Comparison of ENCODE assay signal across 8 cellular contexts in the genomic region with DNA sequence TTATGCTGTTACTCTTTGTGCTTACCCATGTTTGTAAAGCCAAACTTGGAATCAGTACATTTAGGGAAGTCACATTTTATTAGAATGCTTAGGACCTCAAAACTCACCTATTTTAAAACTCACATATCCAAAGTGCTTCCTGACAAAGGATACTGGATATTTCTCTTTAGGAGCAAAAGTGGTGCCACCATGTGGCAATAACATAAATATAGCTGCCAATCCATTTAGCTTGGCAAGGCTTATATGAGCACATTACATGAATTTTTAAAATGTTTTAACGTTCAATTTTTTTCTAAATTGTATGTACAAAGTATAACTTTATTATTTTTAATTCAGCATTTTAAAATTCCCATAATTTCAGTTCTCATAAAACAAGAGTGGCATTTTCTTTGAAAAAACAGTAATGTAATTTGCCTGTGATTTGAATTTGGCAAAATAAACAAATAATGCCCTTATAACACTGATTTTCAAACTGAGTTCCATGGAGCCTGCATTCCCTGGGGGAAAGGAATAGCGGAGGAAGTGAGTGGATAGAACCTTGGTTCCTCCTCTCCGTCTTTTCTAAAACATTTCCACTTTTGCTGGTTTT.
DNase-seq lines count a peak whose midpoint lies in the region; ATAC-seq and TF ChIP-seq lines count a peak whose summit lies in the region.

No MANE protein-coding gene starts in this region.

- H3K9ac ChIP-seq in mesenchymal stem cell (ENCODE audit: low read length): peak overlapping the region; percentile 40

- H2AK5ac ChIP-seq in mesenchymal stem cell (ENCODE audit: low read length, severe bottlenecking): no peak overlapping the region

- H2AFZ ChIP-seq in mesenchymal stem cell (ENCODE audit: low read depth, low read length): no peak overlapping the region

- no peaks in the 10 kb centered on the region for H3K27me3 Mint-ChIP-seq in brain
- H3K27me3 Mint-ChIP-seq in effector memory CD8-positive, alpha-beta T cell: no peaks in the 10 kb centered on the region

- H3K4me3 ChIP-seq in mesenchymal stem cell (ENCODE audit: insufficient read depth in 1 of 2, low read depth in 1 of 2, low read length in 2 of 2) (no peak overlapping the region), aorta (ENCODE audit: low read length in 2 of 2) (peak overlapping the region in 1 of 2 donors; percentile 90)

- H2BK15ac ChIP-seq in mesenchymal stem cell (ENCODE audit: low read depth, poor library complexity, severe bottlenecking): no peak overlapping the region

- no peak overlapping the region for H2BK120ac ChIP-seq in mesenchymal stem cell (ENCODE audit: low read depth, low read length)

- ATAC-seq in aorta (ENCODE audit: low FRiP score): no peak
- ATAC-seq in GM19324 (IDR thresholded peaks at IDR 0.05; ENCODE audit: low FRiP score, unreplicated experiment): no peak
- no peak for ATAC-seq in GM21619 (IDR thresholded peaks at IDR 0.05; ENCODE audit: unreplicated experiment)
- no peak for ATAC-seq in effector memory CD8-positive, alpha-beta T cell (replicated peaks)

- peak overlapping the region in 1 of 5 experiments; percentile 19 for H3K4me3 Mint-ChIP-seq in brain
- no peak overlapping the region for H3K4me3 Mint-ChIP-seq in effector memory CD8-positive, alpha-beta T cell

- H3K4ac ChIP-seq in mesenchymal stem cell (ENCODE audit: low read depth in 1 of 2, low read length in 2 of 2): no peak overlapping the region

- H3K36me3 ChIP-seq in mesenchymal stem cell (ENCODE audit: control insufficient read depth in 1 of 2, insufficient read depth in 2 of 2, low read depth in 1 of 2, low read length in 2 of 2) (peaks cover 0 to 17% of the 10 kb centered on the region in 2 experiments), aorta (ENCODE audit: control insufficient read depth in 1 of 2, insufficient read depth in 2 of 2, low read length in 1 of 2) (no peaks in the 10 kb centered on the region)

- H3K36me3 Mint-ChIP-seq in brain: peaks cover 5% of the 10 kb centered on the region
- no peaks in the 10 kb centered on the region for H3K36me3 Mint-ChIP-seq in effector memory CD8-positive, alpha-beta T cell (ENCODE audit: insufficient read depth)

- H3K4me2 ChIP-seq in mesenchymal stem cell (ENCODE audit: low read length, poor library complexity, severe bottlenecking): no peak overlapping the region

- H3K18ac ChIP-seq in mesenchymal stem cell (ENCODE audit: low read depth in 1 of 2, low read length in 2 of 2): no peak overlapping the region

- H3K4me1 ChIP-seq in mesenchymal stem cell (ENCODE audit: control insufficient read depth, insufficient read depth, low read depth, low read length) (peaks cover 4% of the 10 kb centered on the region), aorta (ENCODE audit: control insufficient read depth in 1 of 2, insufficient read depth in 2 of 2, low read length in 2 of 2) (peaks cover 0 to 5% of the 10 kb centered on the region in 2 donors)

- H3K14ac ChIP-seq in mesenchymal stem cell (ENCODE audit: low read length in 2 of 2): no peak overlapping the region

- H3K9me3 ChIP-seq in mesenchymal stem cell (ENCODE audit: control insufficient read depth, low read length) (no peaks in the 10 kb centered on the region), aorta (ENCODE audit: control insufficient read depth, low read length) (no peaks in the 10 kb centered on the region)

- no peak overlapping the region for H4K91ac ChIP-seq in mesenchymal stem cell (ENCODE audit: low read length)

- whole genome bisulfite sequencing in mesenchymal stem cell: no CpG with 5 or more reads among the region's 3 CpGs
- WGBS in aorta, 2 donors: 6 to 10% methylated on average over 3 of the region's 3 CpGs

- no peak overlapping the region for H3K27ac ChIP-seq in mesenchymal stem cell (ENCODE audit: low read length, poor library complexity, severe bottlenecking)
- H3K27ac ChIP-seq in aorta (ENCODE audit: low read depth in 1 of 2, low read length in 2 of 2): no peak overlapping the region

- TF ChIP-seq CTCF in brain (conservative IDR thresholded peaks at IDR 0.05): peak; percentile 75 to 79

- H3K79me1 ChIP-seq in mesenchymal stem cell (replicated peaks; ENCODE audit: low read length, poor library complexity, severe bottlenecking): peaks cover 10% of the 10 kb centered on the region

- H3K27ac Mint-ChIP-seq in brain: peak overlapping the region; percentile 40 to 66 (median 43)
- no peak overlapping the region for H3K27ac Mint-ChIP-seq in effector memory CD8-positive, alpha-beta T cell

- intact Hi-C loops in aorta (cut with DNase I): loop anchor here (5.0 kb wide), 4 partner anchors 64 to 219 kb away; no protein-coding TSS in a partner anchor

- no peak overlapping the region for H2BK5ac ChIP-seq in mesenchymal stem cell (ENCODE audit: low read depth, low read length, poor library complexity, severe bottlenecking)

- H3K23ac ChIP-seq in mesenchymal stem cell (ENCODE audit: low read length in 2 of 2): no peak overlapping the region

- H4K8ac ChIP-seq in mesenchymal stem cell (ENCODE audit: low read length): no peak overlapping the region

- no peaks in the 10 kb centered on the region for H3K9me3 Mint-ChIP-seq in brain
- no peaks in the 10 kb centered on the region for H3K9me3 Mint-ChIP-seq in effector memory CD8-positive, alpha-beta T cell

- H3K27me3 ChIP-seq in mesenchymal stem cell (ENCODE audit: control insufficient read depth in 1 of 2, insufficient read depth in 1 of 2, low read length in 2 of 2) (no peaks in the 10 kb centered on the region), aorta (ENCODE audit: control insufficient read depth in 1 of 2, insufficient read depth in 2 of 2, low read length in 1 of 2) (no peaks in the 10 kb centered on the region)

- no peak overlapping the region for H2BK12ac ChIP-seq in mesenchymal stem cell (ENCODE audit: low read length in 2 of 2)

- H3K4me1 Mint-ChIP-seq in brain: peaks cover 32% of the 10 kb centered on the region
- H3K4me1 Mint-ChIP-seq in effector memory CD8-positive, alpha-beta T cell (ENCODE audit: low read depth in 2 of 2): peaks cover 0 to 2% of the 10 kb centered on the region in 2 donors

- DNase-seq in ELR (ENCODE audit: low read depth) (peak; percentile 64), NCI-H1694 treated with DMSO at 0.1 percent for 48 hours (lab: John Stamatoyannopoulos, UW) (peak; percentile 16), mesenchymal stem cell (peak; percentile 46), aorta (no peak)
- DNase-seq in effector memory CD8-positive, alpha-beta T cell: no peak

Comparison
In these comparisons a context has a peak if more than half of its experiments do, and no peak if none do; other contexts are left out.
1. DNase-seq: peak in ELR (single experiment), NCI-H1694 treated with DMSO at 0.1 percent for 48 hours (single experiment) and mesenchymal stem cell (single experiment); none in aorta (0 of 2) and effector memory CD8-positive, alpha-beta T cell (0 of 3).
2. H3K27ac Mint-ChIP-seq: peak in brain (5 of 5); none in effector memory CD8-positive, alpha-beta T cell (0 of 2).